ENCODE assay signal across 19 cellular contexts in the genomic region with DNA sequence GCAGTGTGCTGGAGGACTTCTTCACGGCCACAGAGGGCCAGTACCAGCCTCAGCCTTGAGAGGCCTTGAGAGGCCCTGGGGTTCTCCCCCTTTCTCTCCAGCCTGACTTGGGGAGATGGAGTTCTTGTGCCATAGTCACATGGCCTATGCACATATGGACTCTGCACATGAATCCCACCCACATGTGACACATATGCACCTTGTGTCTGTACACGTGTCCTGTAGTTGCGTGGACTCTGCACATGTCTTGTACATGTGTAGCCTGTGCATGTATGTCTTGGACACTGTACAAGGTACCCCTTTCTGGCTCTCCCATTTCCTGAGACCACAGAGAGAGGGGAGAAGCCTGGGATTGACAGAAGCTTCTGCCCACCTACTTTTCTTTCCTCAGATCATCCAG. TPM values are rescaled to one million over a fixed set of nuclear protein-coding genes. Genes with fewer than 3 reads are reported as not detected.
"Had no signal": no experiment of that assay in that cellular context is flagged by ENCODE, and none has a peak within 500 bp of the region (broad histone marks: within the 10 kb centered on the region; RNA-seq: fewer than 3 reads in every experiment).

No MANE protein-coding gene starts in this region.

- ATAC-seq: heart left ventricle, left colon, left ventricle myocardium superior had no signal

- DNase-seq: cortex of kidney; dorsolateral prefrontal cortex; effector CD8-positive, alpha-beta T cell; heart left ventricle; hippocampal formation; left colon; left ventricle myocardium superior; mesenchymal stem cell; midbrain; sigmoid colon; tibial artery had no signal

- H3K4me1 ChIP-seq: sigmoid colon, tibial artery had no signal

- H3K27me3 ChIP-seq: dorsolateral prefrontal cortex, heart left ventricle, sigmoid colon, tibial artery had no signal

- H3K9me3 ChIP-seq: heart left ventricle, sigmoid colon, tibial artery had no signal

- H3K27ac ChIP-seq: dorsolateral prefrontal cortex, heart left ventricle, sigmoid colon, skin epidermis, tibial artery had no signal

- H3K36me3 ChIP-seq: heart left ventricle, sigmoid colon, tibial artery had no signal

- H3K9me3 Mint-ChIP-seq: nephron; stimulated activated naive CD8-positive, alpha-beta T cell treated with anti-CD3 and anti-CD28 coated beads, Interleukin-15, Interleukin-2, amounts not matched to agents 100 ng/mL and 50 ng/mL, for 24 hours had no signal

- H3K4me3 Mint-ChIP-seq: nephron; stimulated activated naive CD8-positive, alpha-beta T cell treated with anti-CD3 and anti-CD28 coated beads, Interleukin-15, Interleukin-2, amounts not matched to agents 100 ng/mL and 50 ng/mL, for 24 hours had no signal

- H3K27ac Mint-ChIP-seq: nephron; stimulated activated naive CD8-positive, alpha-beta T cell treated with anti-CD3 and anti-CD28 coated beads, Interleukin-15, Interleukin-2, amounts not matched to agents 100 ng/mL and 50 ng/mL, for 24 hours had no signal

- H3K4me3 ChIP-seq: dorsolateral prefrontal cortex, heart left ventricle, lung, sigmoid colon, skin epidermis, tibial artery had no signal

- H3K4me1 Mint-ChIP-seq: nephron had no signal

- H3K27me3 Mint-ChIP-seq: stimulated activated naive CD8-positive, alpha-beta T cell treated with anti-CD3 and anti-CD28 coated beads, Interleukin-15, Interleukin-2, amounts not matched to agents 100 ng/mL and 50 ng/mL, for 24 hours had no signal

RNA-seq across cellular contexts. Expression of gene LCK, which starts 34.6 kb away (rescaled TPM):
- total RNA-seq: fibroblast of lung, frontal cortex, temporal lobe had no signal
- polyA plus RNA-seq: fibroblast of lung had no signal

RNA-seq across cellular contexts. Expression of gene FAM167B, which starts 38.6 kb away (rescaled TPM):
- total RNA-seq: kidney epithelial cell had no signal
